In genomic region chr1:29121951-29122661, GRCh38 we compare ENCODE assay signal across 9 cellular contexts. TPM values are rescaled to one million over a fixed set of nuclear protein-coding genes. Genes with fewer than 3 reads are reported as not detected.
DNase-seq lines count a peak whose midpoint lies in the region; ATAC-seq and TF ChIP-seq lines count a peak whose summit lies in the region.
"Had no signal": no experiment of that assay in that cellular context is flagged by ENCODE, and none has a peak within 500 bp of the region (broad histone marks: within the 10 kb centered on the region; RNA-seq: fewer than 3 reads in every experiment).

No MANE protein-coding gene starts in this region.

- TF ChIP-seq CTCF in GM20000 (IDR thresholded peaks at IDR 0.05; ENCODE audit: extremely low read depth, missing control alignments) (no peak), WTC11 (IDR thresholded peaks at IDR 0.05) (no peak)

- H3K9me3 Mint-ChIP-seq in WTC11: no peaks in the 10 kb centered on the region

- H3K27me3 Mint-ChIP-seq in WTC11 (ENCODE audit: low read depth): peaks cover 23% of the 10 kb centered on the region

- intact Hi-C loops in left cardiac atrium (cut with DNase I) (loop anchor here in 1 of 2 donors (5.0 kb wide), 1 partner anchor 60 kb away; the partner anchor contains the start of gene SRSF4), sciatic nerve (cut with DNase I) (loop anchor here (10.0 kb wide), 1 partner anchor 63 kb away; the partner anchor contains the start of gene SRSF4)

- CTCF ChIA-PET in WTC11 (lab: Charles Lee): interaction anchor here (0.6 to 6.3 kb wide), 22 partner anchors 9 to 338 kb away, joined by 3 to 45 read pairs (median 4); partner anchors contain the start of genes EPB41, MECR and SRSF4

- peak overlapping the region; percentile 74 for H3K4me3 Mint-ChIP-seq in WTC11

- ATAC-seq in WTC11 (peak; percentile 3), left cardiac atrium (peak; percentile 3 to 5), sciatic nerve (no peak), HG03135 (IDR thresholded peaks at IDR 0.05; ENCODE audit: unreplicated experiment) (no peak)

- peak; percentile 61 for DNase-seq in GM20000 (ENCODE audit: low spot score)
- peak; percentile 73 for DNase-seq in WTC11 (ENCODE audit: low spot score)
- peak; percentile 49 for DNase-seq in left cardiac atrium
- peak; percentile 75 for DNase-seq in sciatic nerve (ENCODE audit: low spot score)
- DNase-seq in germinal center (ENCODE audit: low spot score): no peak
- DNase-seq in effector CD8-positive, alpha-beta T cell (lab: John Stamatoyannopoulos, UW): no peak
- DNase-seq in Ammon's horn (ENCODE audit: low spot score): no peak

- H3K36me3 Mint-ChIP-seq in WTC11: no peaks in the 10 kb centered on the region

- POLR2A ChIA-PET in WTC11 (lab: Charles Lee): interaction anchor here (0.5 to 2.3 kb wide), 8 partner anchors 9 to 386 kb away, joined by 3 to 8 read pairs (median 4); partner anchors contain the start of genes SRSF4 and YTHDF2

- peaks cover 19% of the 10 kb centered on the region for H3K4me1 Mint-ChIP-seq in WTC11

- H3K27ac Mint-ChIP-seq in WTC11: no peak overlapping the region

TF ChIP-seq in WTC11, 78 proteins besides CTCF, POLR2A, EP300 and RAD21 (continues in another document):
- TF ChIP-seq ZNF317 (CRISPR knock-in tag; IDR thresholded peaks at IDR 0.05; ENCODE audit: borderline replicate concordance, low read depth) (no peak), NFATC4 (CRISPR knock-in tag; IDR thresholded peaks at IDR 0.05) (no peak), ETV6 (CRISPR knock-in tag; IDR thresholded peaks at IDR 0.05) (peak; percentile 18), KAT7 (CRISPR knock-in tag; IDR thresholded peaks at IDR 0.05; ENCODE audit: borderline replicate concordance) (no peak), MYBL2 (CRISPR knock-in tag; IDR thresholded peaks at IDR 0.05) (0 out of 2 replicates have a peak, but pooled peaks have one; percentile 64), SP1 (CRISPR knock-in tag; conservative IDR thresholded peaks at IDR 0.05) (no peak; the same call in 1 of the 2 replicates), FOXP1 (CRISPR knock-in tag; IDR thresholded peaks at IDR 0.05; ENCODE audit: borderline replicate concordance) (no peak), EMX1 (CRISPR knock-in tag; IDR thresholded peaks at IDR 0.05) (no peak), TCF7 (CRISPR knock-in tag; IDR thresholded peaks at IDR 0.05; ENCODE audit: low read depth) (0 out of 2 replicates have a peak, but pooled peaks have one; percentile 13), FOXJ3 (CRISPR knock-in tag; IDR thresholded peaks at IDR 0.05; ENCODE audit: borderline replicate concordance) (no peak), ZNF121 (CRISPR knock-in tag; IDR thresholded peaks at IDR 0.05) (no peak), ZBTB43 (CRISPR knock-in tag; IDR thresholded peaks at IDR 0.05) (no peak; the same call in 1 of the 2 replicates), JAZF1 (CRISPR knock-in tag; IDR thresholded peaks at IDR 0.05) (no peak), HMGXB4 (CRISPR knock-in tag; IDR thresholded peaks at IDR 0.05) (0 out of 2 replicates have a peak, but pooled peaks have one; percentile 33), ELF4 (CRISPR knock-in tag; IDR thresholded peaks at IDR 0.05; ENCODE audit: low read depth) (no peak), ARID4B (CRISPR knock-in tag; IDR thresholded peaks at IDR 0.05; ENCODE audit: borderline replicate concordance) (no peak), ZNF416 (CRISPR knock-in tag; IDR thresholded peaks at IDR 0.05) (no peak), FOXK1 (CRISPR knock-in tag; IDR thresholded peaks at IDR 0.05) (0 out of 2 replicates have a peak, but pooled peaks have one; percentile 23), ATF1 (CRISPR knock-in tag; IDR thresholded peaks at IDR 0.05) (no peak), ZNF423 (CRISPR knock-in tag; IDR thresholded peaks at IDR 0.05) (peak; percentile 91), FOXP4 (CRISPR knock-in tag; IDR thresholded peaks at IDR 0.05) (peak; percentile 52), OVOL2 (CRISPR knock-in tag; IDR thresholded peaks at IDR 0.05; ENCODE audit: borderline replicate concordance) (no peak), ERG (CRISPR knock-in tag; IDR thresholded peaks at IDR 0.05) (no peak), RELA (CRISPR knock-in tag; IDR thresholded peaks at IDR 0.05; ENCODE audit: borderline replicate concordance) (no peak; the same call in 1 of the 2 replicates)

RNA-seq across cellular contexts. Expression of gene TMEM200B, which starts 1.6 kb away (rescaled TPM):
- total RNA-seq in WTC11 (2021) (19.1 to 22.6 TPM (median 22.1 TPM) in 3 replicates), left cardiac atrium (1 to 10 TPM; 4.0 to 4.7 TPM), sciatic nerve (24.6 TPM)
- total RNA-seq: mononuclear cell had no signal

RNA-seq across cellular contexts. Expression of gene SRSF4, which starts 59.6 kb away (rescaled TPM):
- total RNA-seq in WTC11 (2021) (93.8 to 99.9 TPM (median 94.7 TPM) in 3 replicates), left cardiac atrium (10 to 100 TPM; 50.1 to 63.9 TPM), sciatic nerve (95.0 TPM)

Comparison
In these comparisons a context has a peak if more than half of its experiments do, and no peak if none do; other contexts are left out.
1. DNase-seq: peak in GM20000 (single experiment), WTC11 (single experiment), left cardiac atrium (single experiment) and sciatic nerve (single experiment); none in germinal center (single experiment), effector CD8-positive, alpha-beta T cell (single experiment) and Ammon's horn (single experiment).
2. ATAC-seq: peak in WTC11 (single experiment) and left cardiac atrium (2 of 2); none in sciatic nerve (single experiment) and HG03135 (single experiment).